In the genomic region with DNA sequence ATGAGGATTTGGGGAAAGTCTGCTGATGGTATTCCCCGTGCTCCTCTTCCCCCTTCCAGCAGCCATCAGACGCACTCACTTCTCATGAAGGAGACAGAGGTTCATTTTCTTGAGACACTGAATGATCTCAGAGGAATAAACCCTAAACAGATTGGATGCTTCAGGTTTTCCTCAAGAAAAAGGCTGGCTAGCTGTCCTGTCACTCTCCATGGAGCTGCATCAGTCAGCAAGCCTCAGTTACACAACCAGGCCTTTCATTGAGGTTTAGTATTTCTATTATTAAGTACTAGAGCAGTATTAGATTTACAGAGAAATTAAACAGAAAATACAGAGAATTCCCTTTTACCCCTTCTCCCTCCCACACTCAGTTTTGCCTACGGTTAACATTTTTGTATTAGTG, we compare ENCODE assay signal across 24 cellular contexts.
"Had no signal": no experiment of that assay in that cellular context is flagged by ENCODE, and none has a peak within 500 bp of the region (broad histone marks: within the 10 kb centered on the region; RNA-seq: fewer than 3 reads in every experiment).

No MANE protein-coding gene starts in this region.

- H3K27ac ChIP-seq: neural progenitor cell, ovary, parathyroid adenoma, psoas muscle, right lobe of liver, sigmoid colon, stomach, thoracic aorta, thyroid gland, tibial nerve, upper lobe of left lung, vagina had no signal

- H3K4me1 ChIP-seq: neural progenitor cell, parathyroid adenoma, psoas muscle, right lobe of liver, sigmoid colon, stomach, thyroid gland, tibial nerve, upper lobe of left lung, vagina had no signal

- ATAC-seq: natural killer cell; psoas muscle; right lobe of liver; stimulated activated effector memory CD8-positive, alpha-beta T cell treated with anti-CD3 and anti-CD28 coated beads, Interleukin-12 subunit alpha, Interleukin-12 subunit beta, amount 100 ng/mL, for 72 hours; stimulated activated naive B cell treated with anti-CD40 and anti-IgM and Interleukin-4, amounts not matched to agents 10 μg/mL and 1 μg/mL and 100 μg/mL, for 72 hours had no signal

- H3K4me3 ChIP-seq: neural progenitor cell, ovary, psoas muscle, right lobe of liver, sigmoid colon, stomach, thoracic aorta, thyroid gland, tibial nerve, upper lobe of left lung, vagina had no signal

- DNase-seq: natural killer cell; occipital lobe; ovary; posterior cingulate gyrus; psoas muscle; right lobe of liver; sigmoid colon; small intestine; stimulated activated CD4-positive, alpha-beta T cell treated with anti-CD3 and anti-CD28 coated beads, Interleukin-15, amount 100 ng/mL, for 24 hours; stimulated activated CD4-positive, alpha-beta T cell treated with anti-CD3 and anti-CD28 coated beads, Interleukin-2, amount 100 ng/mL, for 24 hours; stimulated activated CD4-positive, alpha-beta T cell treated with anti-CD3 and anti-CD28 coated beads, Interleukin-2, amount 100 ng/mL, for 48 hours; stimulated activated CD4-positive, alpha-beta T cell treated with anti-CD3 and anti-CD28 coated beads, Interleukin-4, amount 100 ng/mL, for 24 hours; stimulated activated naive B cell treated with anti-CD40 and anti-IgM and Interleukin-4, amounts not matched to agents 10 μg/mL and 1 μg/mL and 100 μg/mL, for 72 hours; stimulated activated naive CD4-positive, alpha-beta T cell treated with Interleukin-2 at 50 U/mL for 16 hours; stomach; thyroid gland; trophoblast cell; upper lobe of left lung had no signal

- H3K9me3 ChIP-seq: ovary, psoas muscle, right lobe of liver, sigmoid colon, stomach, thoracic aorta, thyroid gland, tibial nerve, upper lobe of left lung, vagina had no signal

- H3K36me3 ChIP-seq: ovary had no signal

- H3K27me3 ChIP-seq: neural progenitor cell, ovary, right lobe of liver, sigmoid colon, stomach, thyroid gland, tibial nerve, upper lobe of left lung, vagina had no signal
